In genomic region chr19:38786572-38787265, GRCh38 we compare ENCODE assay signal across 20 cellular contexts. TPM values are rescaled to one million over a fixed set of nuclear protein-coding genes. Genes with fewer than 3 reads are reported as not detected.
A peak's percentile ranks its signal among the peaks of the same experiment; 100 is the strongest.
DNase-seq lines count a peak whose midpoint lies in the region; ATAC-seq and TF ChIP-seq lines count a peak whose summit lies in the region.
"Had no signal": no experiment of that assay in that cellular context is flagged by ENCODE, and none has a peak within 500 bp of the region (broad histone marks: within the 10 kb centered on the region; RNA-seq: fewer than 3 reads in every experiment).

No MANE protein-coding gene starts in this region.

- no peak overlapping the region for H3K4me3 Mint-ChIP-seq in stimulated activated effector memory CD8-positive, alpha-beta T cell treated with anti-CD3 and anti-CD28 coated beads, Interleukin-12 subunit alpha, Interleukin-12 subunit beta, amount 100 ng/mL, for 72 hours
- H3K4me3 Mint-ChIP-seq: CD14-positive monocyte had no signal

- no peaks in the 10 kb centered on the region for H3K4me1 Mint-ChIP-seq in stimulated activated effector memory CD8-positive, alpha-beta T cell treated with anti-CD3 and anti-CD28 coated beads, Interleukin-12 subunit alpha, Interleukin-12 subunit beta, amount 100 ng/mL, for 72 hours
- H3K4me1 Mint-ChIP-seq: CD14-positive monocyte had no signal

- 34 to 40% methylated on average over 6 to 9 of the region's 11 CpGs for WGBS in esophagus squamous epithelium, 2 donors

- H3K36me3 ChIP-seq in esophagus squamous epithelium: no peaks in the 10 kb centered on the region
- H3K36me3 ChIP-seq: esophagus muscularis mucosa, upper lobe of left lung had no signal

- no peak for ATAC-seq in stimulated activated effector memory CD8-positive, alpha-beta T cell treated with anti-CD3 and anti-CD28 coated beads, Interleukin-12 subunit alpha, Interleukin-12 subunit beta, amount 100 ng/mL, for 72 hours
- ATAC-seq in HG02885 (IDR thresholded peaks at IDR 0.05; ENCODE audit: poor library complexity, unreplicated experiment) (no peak), GM19467 (IDR thresholded peaks at IDR 0.05; ENCODE audit: unreplicated experiment) (no peak)
- ATAC-seq: right cardiac atrium, SK-N-SH treated with all-trans-retinoic acid at 6 μM for 48 hours had no signal

- no peaks in the 10 kb centered on the region for H3K9me3 Mint-ChIP-seq in stimulated activated effector memory CD8-positive, alpha-beta T cell treated with anti-CD3 and anti-CD28 coated beads, Interleukin-12 subunit alpha, Interleukin-12 subunit beta, amount 100 ng/mL, for 72 hours
- H3K9me3 Mint-ChIP-seq: CD14-positive monocyte had no signal

- no peak overlapping the region for H3K4me3 ChIP-seq in esophagus squamous epithelium
- H3K4me3 ChIP-seq: esophagus muscularis mucosa, upper lobe of left lung had no signal

- peaks cover 5 to 30% (median 10%) of the 10 kb centered on the region in 3 donors for H3K4me1 ChIP-seq in esophagus squamous epithelium
- H3K4me1 ChIP-seq: esophagus muscularis mucosa, upper lobe of left lung had no signal

- H3K9me3 ChIP-seq in esophagus squamous epithelium: no peaks in the 10 kb centered on the region
- H3K9me3 ChIP-seq: esophagus muscularis mucosa, upper lobe of left lung had no signal

- TF ChIP-seq POLR2A in esophagus squamous epithelium (IDR thresholded peaks at IDR 0.05): no peak

- no peak for TF ChIP-seq CTCF in esophagus squamous epithelium (IDR thresholded peaks at IDR 0.05)

- no peaks in the 10 kb centered on the region for H3K27me3 ChIP-seq in esophagus squamous epithelium
- H3K27me3 ChIP-seq: upper lobe of left lung had no signal

- DNase-seq in NCI-H2227 treated with DMSO at 0.1 percent for 48 hours (lab: John Stamatoyannopoulos, UW) (peak; percentile 48), NCI-H2227 (lab: John Stamatoyannopoulos, UW; ENCODE audit: unreplicated experiment) (no peak), esophagus squamous epithelium (lab: John Stamatoyannopoulos, UW) (no peak)
- DNase-seq in stimulated activated effector memory CD8-positive, alpha-beta T cell treated with anti-CD3 and anti-CD28 coated beads, Interleukin-12 subunit alpha, Interleukin-12 subunit beta, amount 100 ng/mL, for 72 hours (ENCODE audit: low spot score in 2 of 2): no peak
- DNase-seq: activated CD4-positive, CD25-positive, alpha-beta regulatory T cell treated with anti-CD3 and anti-CD28 coated beads, Interleukin-2, amount 50 U/mL, for 72 hours; DMS153; NCI-H1436; NK-92 treated with Interleukin-12 subunit alpha and Interleukin-12 subunit beta, amount 100 ng/mL, for 24 hours; nucleus accumbens; right cardiac atrium; stimulated activated naive CD4-positive, alpha-beta T cell treated with Interleukin-2 at 50 U/mL for 16 hours; upper lobe of left lung had no signal

- peak overlapping the region; percentile 43 for H3K27ac Mint-ChIP-seq in stimulated activated effector memory CD8-positive, alpha-beta T cell treated with anti-CD3 and anti-CD28 coated beads, Interleukin-12 subunit alpha, Interleukin-12 subunit beta, amount 100 ng/mL, for 72 hours
- H3K27ac Mint-ChIP-seq: CD14-positive monocyte had no signal

- no peaks in the 10 kb centered on the region for H3K36me3 Mint-ChIP-seq in stimulated activated effector memory CD8-positive, alpha-beta T cell treated with anti-CD3 and anti-CD28 coated beads, Interleukin-12 subunit alpha, Interleukin-12 subunit beta, amount 100 ng/mL, for 72 hours
- H3K36me3 Mint-ChIP-seq: CD14-positive monocyte had no signal

- H3K27ac ChIP-seq in esophagus squamous epithelium: peak overlapping the region; percentile 65 to 91 (median 86)
- H3K27ac ChIP-seq: esophagus muscularis mucosa, upper lobe of left lung had no signal

- intact Hi-C loops in esophagus squamous epithelium (cut with DNase I): no loop called here

RNA-seq across cellular contexts. Expression of gene LGALS7B, which starts 2.3 kb away (rescaled TPM):
- 1,000 to 10,000 TPM in 3 of 4 donors, 100 to 1,000 TPM in 1; 871 to 2,466 (median 1,613) TPM for total RNA-seq in esophagus squamous epithelium
- total RNA-seq: cardiac septum, esophagus muscularis mucosa, HT1080, right cardiac atrium had no signal

RNA-seq across cellular contexts. Expression of gene LGALS7, which starts 13.4 kb away (rescaled TPM):
- 100 to 1,000 TPM in 2 of 4 donors, 10 to 100 TPM in 1, 1 to 10 TPM in 1; 7.1 to 266 (median 114) TPM for total RNA-seq in esophagus squamous epithelium
- total RNA-seq: cardiac septum, dermis microvascular lymphatic vessel endothelial cell, esophagus muscularis mucosa, HT1080, upper lobe of left lung had no signal

RNA-seq across cellular contexts. Expression of gene LGALS4, which starts 26.0 kb away (rescaled TPM):
- total RNA-seq in esophagus squamous epithelium: under 1 TPM in 2 of 4 donors, not detected in 2; 0.62 to 0.76 TPM
- total RNA-seq: dermis microvascular lymphatic vessel endothelial cell had no signal

RNA-seq across cellular contexts. Expression of gene CAPN12, which starts 42.4 kb away (rescaled TPM):
- 1 to 10 TPM; 1.5 to 4.2 (median 1.8) TPM for total RNA-seq in esophagus squamous epithelium
- total RNA-seq: dermis microvascular lymphatic vessel endothelial cell had no signal

RNA-seq across cellular contexts. Expression of gene ECH1, which starts 44.9 kb away (rescaled TPM):
- total RNA-seq in esophagus squamous epithelium: 100 to 1,000 TPM in 1 of 4 donors, 10 to 100 TPM in 3; 63.4 to 129 (median 85.9) TPM
